8 cellular contexts compared by ENCODE assay signal in genomic region chr17:74467221-74467951, GRCh38. TPM values are rescaled to one million over a fixed set of nuclear protein-coding genes. Genes with fewer than 3 reads are reported as not detected.
DNase-seq lines count a peak whose midpoint lies in the region; ATAC-seq and TF ChIP-seq lines count a peak whose summit lies in the region.

No MANE protein-coding gene starts in this region.

- no peaks in the 10 kb centered on the region for H4K20me1 ChIP-seq in neural progenitor cell (ENCODE audit: low read depth)

- H3K27me3 ChIP-seq in neural progenitor cell = peaks cover 6% of the 10 kb centered on the region

- peaks cover 17% of the 10 kb centered on the region for H3K36me3 Mint-ChIP-seq in activated T-helper 1 cell treated with anti-CD3 and anti-CD28 coated beads, Interleukin-12 subunit alpha, Interleukin-12 subunit beta, Interleukin-2, Interleukin-4 antibody, amounts not matched to agents 30 ng/mL and 10 ng/mL and 1 ng/mL, durations not matched to agents 14 hours and 24 hours and 36 hours (ENCODE audit: low read depth)
- H3K36me3 Mint-ChIP-seq in neural progenitor cell = no peaks in the 10 kb centered on the region

- H2AFZ ChIP-seq in neural progenitor cell (replicated peaks) = peak overlapping the region; percentile 63

- H3K9me3 Mint-ChIP-seq in activated T-helper 1 cell treated with anti-CD3 and anti-CD28 coated beads, Interleukin-12 subunit alpha, Interleukin-12 subunit beta, Interleukin-2, Interleukin-4 antibody, amounts not matched to agents 30 ng/mL and 10 ng/mL and 1 ng/mL, durations not matched to agents 14 hours and 24 hours and 36 hours = no peaks in the 10 kb centered on the region
- no peaks in the 10 kb centered on the region for H3K9me3 Mint-ChIP-seq in neural progenitor cell

- H3K4me3 Mint-ChIP-seq in activated T-helper 1 cell treated with anti-CD3 and anti-CD28 coated beads, Interleukin-12 subunit alpha, Interleukin-12 subunit beta, Interleukin-2, Interleukin-4 antibody, amounts not matched to agents 30 ng/mL and 10 ng/mL and 1 ng/mL, durations not matched to agents 14 hours and 24 hours and 36 hours = no peak overlapping the region
- H3K4me3 Mint-ChIP-seq in neural progenitor cell = peak overlapping the region; percentile 25

- no peaks in the 10 kb centered on the region for H3K9me3 ChIP-seq in neural progenitor cell (ENCODE audit: low read depth)

- TF ChIP-seq CTCF in neural progenitor cell (IDR thresholded peaks at IDR 0.05) = no peak

- peaks cover 7% of the 10 kb centered on the region for H3K4me1 ChIP-seq in neural progenitor cell

- peak overlapping the region; percentile 60 for H3K4me2 ChIP-seq in neural progenitor cell

- H3K36me3 ChIP-seq in neural progenitor cell = no peaks in the 10 kb centered on the region

- H3K27ac Mint-ChIP-seq in activated T-helper 1 cell treated with anti-CD3 and anti-CD28 coated beads, Interleukin-12 subunit alpha, Interleukin-12 subunit beta, Interleukin-2, Interleukin-4 antibody, amounts not matched to agents 30 ng/mL and 10 ng/mL and 1 ng/mL, durations not matched to agents 14 hours and 24 hours and 36 hours = peak overlapping the region; percentile 82
- no peak overlapping the region for H3K27ac Mint-ChIP-seq in neural progenitor cell

- H3K9ac ChIP-seq in neural progenitor cell = no peak overlapping the region

- H3K4me1 Mint-ChIP-seq in activated T-helper 1 cell treated with anti-CD3 and anti-CD28 coated beads, Interleukin-12 subunit alpha, Interleukin-12 subunit beta, Interleukin-2, Interleukin-4 antibody, amounts not matched to agents 30 ng/mL and 10 ng/mL and 1 ng/mL, durations not matched to agents 14 hours and 24 hours and 36 hours (ENCODE audit: low read depth) = peaks cover 52% of the 10 kb centered on the region
- H3K4me1 Mint-ChIP-seq in neural progenitor cell = peaks cover 6% of the 10 kb centered on the region

- peaks cover 7% of the 10 kb centered on the region for H3F3A ChIP-seq in neural progenitor cell (ENCODE audit: low read depth)

- no peaks in the 10 kb centered on the region for H3K27me3 Mint-ChIP-seq in activated T-helper 1 cell treated with anti-CD3 and anti-CD28 coated beads, Interleukin-12 subunit alpha, Interleukin-12 subunit beta, Interleukin-2, Interleukin-4 antibody, amounts not matched to agents 30 ng/mL and 10 ng/mL and 1 ng/mL, durations not matched to agents 14 hours and 24 hours and 36 hours (ENCODE audit: insufficient read depth)
- H3K27me3 Mint-ChIP-seq in neural progenitor cell (ENCODE audit: insufficient read depth, low read depth) = peaks cover 11% of the 10 kb centered on the region

- no peaks in the 10 kb centered on the region for H3K79me2 ChIP-seq in neural progenitor cell (ENCODE audit: low read depth)

- ATAC-seq in Right ventricle myocardium inferior (peak; percentile 32), HG03045 (IDR thresholded peaks at IDR 0.05; ENCODE audit: unreplicated experiment) (peak; percentile 69)

- H3K4me3 ChIP-seq in neural progenitor cell = no peak overlapping the region

- intact Hi-C loops in Right ventricle myocardium inferior (cut with DNase I) (no loop called here), cardiac septum (cut with DNase I) (no loop called here)
- intact Hi-C loops in activated T-helper 1 cell treated with anti-CD3 and anti-CD28 coated beads, Interleukin-12 subunit alpha, Interleukin-12 subunit beta, Interleukin-2, Interleukin-4 antibody, amounts not matched to agents 30 ng/mL and 10 ng/mL and 1 ng/mL, durations not matched to agents 14 hours and 24 hours and 36 hours (cut with micrococcal nuclease) = loop anchor here (1.0 kb wide), 1 partner anchor 11 kb away; no protein-coding TSS in a partner anchor

- DNase-seq in Right ventricle myocardium inferior (ENCODE audit: missing footprints) = no peak
- no peak for DNase-seq in cardiac septum (ENCODE audit: low spot score)
- no peak for DNase-seq in activated T-helper 1 cell treated with anti-CD3 and anti-CD28 coated beads, Interleukin-12 subunit alpha, Interleukin-12 subunit beta, Interleukin-2, Interleukin-4 antibody, amounts not matched to agents 30 ng/mL and 10 ng/mL and 1 ng/mL, durations not matched to agents 14 hours and 24 hours and 36 hours (ENCODE audit: low spot score)
- peak; percentile 37 for DNase-seq in neural progenitor cell (ENCODE audit: low spot score)
- DNase-seq in epidermal melanocyte (ENCODE audit: insufficient read length, low spot score) = no peak
- DNase-seq in NCI-H1694 (lab: John Stamatoyannopoulos, UW) = no peak
- no peak for DNase-seq in DMS 273 (lab: John Stamatoyannopoulos, UW; ENCODE audit: unreplicated experiment)

- H3K27ac ChIP-seq in neural progenitor cell = no peak overlapping the region

RNA-seq across cellular contexts. Expression of gene CD300A, which starts 1.0 kb away (rescaled TPM):
- total RNA-seq in Right ventricle myocardium inferior (2.4 TPM), cardiac septum (2.6 TPM), neural progenitor cell (ENCODE audit: low replicate concordance) (0.28 TPM in 1 of 2 replicates, not detected in the other)
- 9.8 and 10.4 TPM in 2 replicates for total RNA-seq in activated T-helper 1 cell treated with anti-CD3 and anti-CD28 coated beads, Interleukin-12 subunit alpha, Interleukin-12 subunit beta, Interleukin-2, Interleukin-4 antibody, amounts not matched to agents 30 ng/mL and 10 ng/mL and 1 ng/mL, durations not matched to agents 14 hours and 24 hours and 36 hours

RNA-seq across cellular contexts. Expression of gene GPRC5C, which starts 35.5 kb away (rescaled TPM):
- 37.2 TPM for total RNA-seq in Right ventricle myocardium inferior
- total RNA-seq in cardiac septum = 31.7 TPM
- 0.86 TPM in 1 of 2 replicates, not detected in the other for total RNA-seq in activated T-helper 1 cell treated with anti-CD3 and anti-CD28 coated beads, Interleukin-12 subunit alpha, Interleukin-12 subunit beta, Interleukin-2, Interleukin-4 antibody, amounts not matched to agents 30 ng/mL and 10 ng/mL and 1 ng/mL, durations not matched to agents 14 hours and 24 hours and 36 hours
- 13.5 and 42.0 TPM in 2 replicates for total RNA-seq in neural progenitor cell (ENCODE audit: low replicate concordance)
